In the genomic region with DNA sequence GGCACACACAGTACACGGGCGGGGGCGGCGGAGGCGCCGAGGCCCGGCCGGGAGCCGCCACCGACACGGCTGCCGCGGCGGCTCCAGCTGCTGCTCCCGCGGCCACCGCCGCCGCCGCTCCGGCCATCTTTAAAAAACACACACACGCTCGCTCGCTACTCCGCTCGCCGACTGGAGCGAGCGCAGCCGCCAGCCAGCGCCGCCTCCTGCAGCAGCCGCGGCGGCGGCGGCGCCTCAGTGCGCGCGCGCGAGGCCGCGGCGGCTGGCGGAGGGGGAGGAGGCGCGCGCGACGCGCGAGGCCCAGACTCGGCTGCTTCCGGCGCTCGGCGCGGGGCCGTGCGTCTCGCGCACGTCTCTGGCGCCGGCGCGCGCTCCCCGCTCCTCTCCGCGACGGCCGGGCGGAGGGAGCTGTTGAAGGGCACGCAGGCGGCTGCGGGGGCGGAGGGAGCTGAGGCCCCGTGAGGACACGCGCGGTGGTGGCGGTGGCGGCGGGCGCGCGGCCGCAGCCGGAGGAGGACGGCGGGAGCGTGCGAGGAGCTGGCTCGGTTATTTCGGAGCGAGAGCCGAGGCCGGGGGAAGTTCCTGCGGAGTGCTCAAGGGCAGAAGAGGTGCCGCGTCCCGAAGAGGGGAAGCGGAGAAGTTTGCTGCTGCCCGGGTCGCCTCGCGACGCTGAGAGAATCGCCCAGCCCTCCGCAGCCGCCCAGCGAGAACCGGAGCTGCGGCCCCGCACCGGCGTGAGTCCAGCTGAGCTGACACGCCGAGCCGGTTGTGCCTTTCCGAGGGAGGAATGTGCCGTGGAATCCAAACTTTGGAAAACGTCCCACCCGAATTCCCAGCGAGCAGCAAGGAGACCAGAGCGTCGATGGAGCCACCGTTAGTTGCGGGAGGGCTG, we compare ENCODE assay signal across 8 cellular contexts. TPM values are rescaled to one million over a fixed set of nuclear protein-coding genes. Genes with fewer than 3 reads are reported as not detected.
A peak's percentile ranks its signal among the peaks of the same experiment; 100 is the strongest.
DNase-seq lines count a peak whose midpoint lies in the region; ATAC-seq and TF ChIP-seq lines count a peak whose summit lies in the region.

A gene with protein sequence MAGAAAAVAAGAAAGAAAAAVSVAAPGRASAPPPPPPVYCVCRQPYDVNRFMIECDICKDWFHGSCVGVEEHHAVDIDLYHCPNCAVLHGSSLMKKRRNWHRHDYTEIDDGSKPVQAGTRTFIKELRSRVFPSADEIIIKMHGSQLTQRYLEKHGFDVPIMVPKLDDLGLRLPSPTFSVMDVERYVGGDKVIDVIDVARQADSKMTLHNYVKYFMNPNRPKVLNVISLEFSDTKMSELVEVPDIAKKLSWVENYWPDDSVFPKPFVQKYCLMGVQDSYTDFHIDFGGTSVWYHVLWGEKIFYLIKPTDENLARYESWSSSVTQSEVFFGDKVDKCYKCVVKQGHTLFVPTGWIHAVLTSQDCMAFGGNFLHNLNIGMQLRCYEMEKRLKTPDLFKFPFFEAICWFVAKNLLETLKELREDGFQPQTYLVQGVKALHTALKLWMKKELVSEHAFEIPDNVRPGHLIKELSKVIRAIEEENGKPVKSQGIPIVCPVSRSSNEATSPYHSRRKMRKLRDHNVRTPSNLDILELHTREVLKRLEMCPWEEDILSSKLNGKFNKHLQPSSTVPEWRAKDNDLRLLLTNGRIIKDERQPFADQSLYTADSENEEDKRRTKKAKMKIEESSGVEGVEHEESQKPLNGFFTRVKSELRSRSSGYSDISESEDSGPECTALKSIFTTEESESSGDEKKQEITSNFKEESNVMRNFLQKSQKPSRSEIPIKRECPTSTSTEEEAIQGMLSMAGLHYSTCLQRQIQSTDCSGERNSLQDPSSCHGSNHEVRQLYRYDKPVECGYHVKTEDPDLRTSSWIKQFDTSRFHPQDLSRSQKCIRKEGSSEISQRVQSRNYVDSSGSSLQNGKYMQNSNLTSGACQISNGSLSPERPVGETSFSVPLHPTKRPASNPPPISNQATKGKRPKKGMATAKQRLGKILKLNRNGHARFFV (minus strand): TSS at position 173 of the 892 bp plus-strand sequence. CDS start 46 bp downstream, at position 127.

- H3F3A ChIP-seq in MM.1S (ENCODE audit: insufficient read depth, low read length): peaks cover 17% of the 10 kb centered on the region

- TF ChIP-seq EP300 in stomach (IDR thresholded peaks at IDR 0.05): no peak

- ATAC-seq in foreskin keratinocyte: peak; percentile 77

- DNase-seq in EH (ENCODE audit: low read depth) (peak; percentile 91), H7 (peak; percentile 95), MM.1S (peak; percentile 96), SJSA1 (ENCODE audit: low read depth in 1 of 2, low spot score in 2 of 2) (peak; percentile 83 to 88), foreskin keratinocyte (peak; percentile 54 to 68), stomach (peak; percentile 92)
- peak; percentile 82 for DNase-seq in activated gamma-delta T cell treated with anti-CD3 and anti-CD28 coated beads, Interleukin-2, amount 50 U/mL, for 16 hours (ENCODE audit: low read depth)

- intact Hi-C loops in stomach (cut with DNase I; ENCODE audit: low total_unique reads): no loop called here

- H3K4me3 ChIP-seq in H7 (ENCODE audit: insufficient read depth, low read depth, low read length): peak within 1 kb of the TSS; percentile 77
- H3K4me3 ChIP-seq in MM.1S (ENCODE audit: low read length): peak within 1 kb of the TSS; percentile 81
- peak within 1 kb of the TSS; percentile 71 for H3K4me3 ChIP-seq in SJSA1
- peak within 1 kb of the TSS; percentile 97 for H3K4me3 ChIP-seq in neuron (ENCODE audit: low read length)
- peak within 1 kb of the TSS; percentile 62 to 88 (median 83) for H3K4me3 ChIP-seq in stomach

- no peaks in the 10 kb centered on the region for H3K9me2 ChIP-seq in MM.1S (replicated peaks; ENCODE audit: insufficient read depth, low read length)

- TF ChIP-seq CTCF in MM.1S (IDR thresholded peaks at IDR 0.05; ENCODE audit: low read length) (no peak), foreskin keratinocyte (conservative IDR thresholded peaks at IDR 0.05) (no peak), stomach (IDR thresholded peaks at IDR 0.05) (peak in 1 of 7 experiments; percentile 3)

- peak within 1 kb of the TSS; percentile 95 for H2AFZ ChIP-seq in MM.1S (ENCODE audit: low read length)
- peak within 1 kb of the TSS; percentile 99 for H2AFZ ChIP-seq in neuron (ENCODE audit: low read depth, low read length)

- peak in 1 of 4 donors; percentile 31 for TF ChIP-seq POLR2A in stomach (IDR thresholded peaks at IDR 0.05)

- no peaks in the 10 kb centered on the region for H3K36me3 ChIP-seq in H7 (replicated peaks; ENCODE audit: control insufficient read depth, insufficient read depth, low read length)
- no peaks in the 10 kb centered on the region for H3K36me3 ChIP-seq in MM.1S (replicated peaks; ENCODE audit: insufficient read depth, low read length)
- no peaks in the 10 kb centered on the region; the same call in 1 of the 2 replicates for H3K36me3 ChIP-seq in SJSA1
- no peaks in the 10 kb centered on the region for H3K36me3 ChIP-seq in neuron (ENCODE audit: insufficient read depth, low read length)
- H3K36me3 ChIP-seq in stomach: no peaks in the 10 kb centered on the region

- H3K4me1 ChIP-seq in MM.1S (ENCODE audit: low read length) (no peaks in the 10 kb centered on the region), SJSA1 (replicated peaks) (peaks cover 11% of the 10 kb centered on the region), foreskin keratinocyte (no peaks in the 10 kb centered on the region), neuron (ENCODE audit: insufficient read depth, low read length) (peaks cover 5% of the 10 kb centered on the region), stomach (peaks cover 31 to 45% (median 38%) of the 10 kb centered on the region in 4 donors)

- H3K27ac ChIP-seq in MM.1S (ENCODE audit: low read length) (peak within 1 kb of the TSS; percentile 47; the same call in 1 of the 2 replicates), SJSA1 (0 out of 2 replicates have a peak within 1 kb of the TSS, but pooled peaks have one; percentile 1), foreskin keratinocyte (peak within 1 kb of the TSS; percentile 81), stomach (peak within 1 kb of the TSS; percentile 99 to 100 (median 100))

- H3K4me2 ChIP-seq in MM.1S (ENCODE audit: low read depth, low read length): peak within 1 kb of the TSS; percentile 97

- H4K20me1 ChIP-seq in MM.1S (ENCODE audit: insufficient read depth, low read length): no peaks in the 10 kb centered on the region

- H3K27me3 ChIP-seq in H7 (ENCODE audit: control insufficient read depth, insufficient read depth, low read length) (peaks cover 16% of the 10 kb centered on the region), MM.1S (replicated peaks; ENCODE audit: insufficient read depth, low read length) (peaks cover 31% of the 10 kb centered on the region), SJSA1 (replicated peaks) (no peaks in the 10 kb centered on the region; the same call in 1 of the 2 replicates), foreskin keratinocyte (peaks cover 9% of the 10 kb centered on the region), neuron (ENCODE audit: insufficient read depth, low read length) (peaks cover under 1% of the 10 kb centered on the region), stomach (peaks cover 0 to 4% (median 0%) of the 10 kb centered on the region in 3 donors)

- 0% methylated on average over 42 to 132 of the region's 132 CpGs for WGBS in stomach, 5 donors

- H3K9ac ChIP-seq in MM.1S (ENCODE audit: low read length): peak within 1 kb of the TSS; percentile 59

- no peaks in the 10 kb centered on the region for H3K9me3 ChIP-seq in MM.1S (replicated peaks; ENCODE audit: insufficient read depth, low read length)
- H3K9me3 ChIP-seq in SJSA1 (replicated peaks): no peaks in the 10 kb centered on the region
- H3K9me3 ChIP-seq in neuron (ENCODE audit: low read length): peaks cover 2% of the 10 kb centered on the region
- H3K9me3 ChIP-seq in stomach: no peaks in the 10 kb centered on the region

- H3K79me2 ChIP-seq in MM.1S (ENCODE audit: low read length): no peaks in the 10 kb centered on the region

RNA-seq across cellular contexts. Expression of the gene that starts here (rescaled TPM):
- total RNA-seq in H7 (2014; rRNA removed; shearing (Covaris generic)): 5.5 and 7.1 TPM in 2 replicates
- total RNA-seq in SJSA1 (2014; rRNA removed; shearing (Covaris generic)): 0.88 and 1.2 TPM in 2 replicates
- total RNA-seq in foreskin keratinocyte (3.1 and 3.2 TPM in 2 replicates), stomach (10 to 100 TPM; 13.0 to 49.8 (median 24.6) TPM)
- polyA plus RNA-seq in foreskin keratinocyte (0.58 and 0.62 TPM in 2 replicates), stomach (1 to 10 TPM; 2.3 to 6.9 (median 3.4) TPM)

Comparison
In these comparisons a context has a peak if more than half of its experiments do, and no peak if none do; other contexts are left out.
1. Peak in every context shown above with its lines: DNase-seq, ATAC-seq, H3K4me3 ChIP-seq and H3K27ac ChIP-seq.
2. H3K27ac ChIP-seq: peak in every context shown above with its lines; median percentile 100 in stomach; 81 in foreskin keratinocyte; 47 in MM.1S; 1 in SJSA1.